ENCODE assay signal across 8 cellular contexts in genomic region chr3:116005404-116005803, GRCh38.
A peak's percentile ranks its signal among the peaks of the same experiment; 100 is the strongest.
DNase-seq lines count a peak whose midpoint lies in the region; ATAC-seq and TF ChIP-seq lines count a peak whose summit lies in the region.

No MANE protein-coding gene starts in this region.

- H3K4me3 ChIP-seq in cardiac fibroblast (replicated peaks in 1 of 2; ENCODE audit: low read depth in 2 of 2, low read length in 2 of 2) = no peak overlapping the region
- no peak overlapping the region for H3K4me3 ChIP-seq in tibial artery
- H3K4me3 ChIP-seq in OCI-LY7 (ENCODE audit: low read depth, low read length, poor library complexity, severe bottlenecking) = no peak overlapping the region

- intact Hi-C loops in tibial artery (cut with DNase I; ENCODE audit: low total_unique reads) = no loop called here
- intact Hi-C loops in OCI-LY7 (cut with micrococcal nuclease; ENCODE audit: unreplicated experiment) = no loop called here

- CTCF ChIA-PET in OCI-LY7 (lab: Charles Lee; ENCODE audit: unreplicated experiment) = no interaction called here

- DNase-seq in DMS79 treated with DMSO at 0.1 percent for 48 hours (lab: John Stamatoyannopoulos, UW) (peak; percentile 70), NCI-H2171 (lab: John Stamatoyannopoulos, UW) (peak; percentile 84), cardiac fibroblast (ENCODE audit: low read depth in 2 of 2) (peak; percentile 95 to 99), non-pigmented ciliary epithelial cell (ENCODE audit: low read depth) (peak; percentile 87), tibial artery (no peak), iPS-NIHi11 (ENCODE audit: low spot score) (no peak), OCI-LY7 (ENCODE audit: low spot score) (no peak)

- POLR2A ChIA-PET in OCI-LY7 (lab: Charles Lee) = interaction anchor here (0.6 kb wide), 1 partner anchor 379 kb away, joined by 3 read pairs; no protein-coding TSS in a partner anchor

- no TSS peak for BruUV-seq in OCI-LY7 (replicated peaks; lab: Mats Ljungman, UMichigan)

- H3K9me2 ChIP-seq in OCI-LY7 (ENCODE audit: insufficient read depth, low read length) = no peaks in the 10 kb centered on the region

- no peak overlapping the region for H3K4me2 ChIP-seq in OCI-LY7 (ENCODE audit: low read length)

- no peak for ATAC-seq in HG03439 (IDR thresholded peaks at IDR 0.05; ENCODE audit: unreplicated experiment)

- H3K79me2 ChIP-seq in OCI-LY7 (ENCODE audit: insufficient read depth, low read depth, low read length) = no peaks in the 10 kb centered on the region

- H3K36me3 ChIP-seq in tibial artery (no peaks in the 10 kb centered on the region), OCI-LY7 (ENCODE audit: insufficient read depth, low read length) (no peaks in the 10 kb centered on the region)

- TF ChIP-seq CTCF in cardiac fibroblast (IDR thresholded peaks at IDR 0.05; ENCODE audit: low read depth, low read length) (no peak), tibial artery (IDR thresholded peaks at IDR 0.05) (no peak), OCI-LY7 (conservative IDR thresholded peaks at IDR 0.05; ENCODE audit: low read length) (no peak)

- no peaks in the 10 kb centered on the region for H4K20me1 ChIP-seq in OCI-LY7 (ENCODE audit: insufficient read depth, low read length)

- H3K27ac ChIP-seq in tibial artery (no peak overlapping the region), OCI-LY7 (ENCODE audit: low read depth, low read length, poor library complexity, severe bottlenecking) (no peak overlapping the region)

- H3K4me1 ChIP-seq in tibial artery (no peaks in the 10 kb centered on the region), OCI-LY7 (ENCODE audit: insufficient read depth, low read length, poor library complexity, severe bottlenecking) (no peaks in the 10 kb centered on the region)

- H3K9me3 ChIP-seq in tibial artery = no peaks in the 10 kb centered on the region
- no peaks in the 10 kb centered on the region for H3K9me3 ChIP-seq in OCI-LY7 (ENCODE audit: low read length)

- no peaks in the 10 kb centered on the region for H3K27me3 ChIP-seq in tibial artery

- no peak overlapping the region for H2AFZ ChIP-seq in OCI-LY7 (ENCODE audit: low read length)

Comparison
In these comparisons a context has a peak if more than half of its experiments do, and no peak if none do; other contexts are left out.
1. DNase-seq: peak in DMS79 treated with DMSO at 0.1 percent for 48 hours (single experiment), NCI-H2171 (single experiment), cardiac fibroblast (2 of 2) and non-pigmented ciliary epithelial cell (single experiment); none in tibial artery (0 of 2), iPS-NIHi11 (single experiment) and OCI-LY7 (single experiment).